ENCODE assay signal across 8 cellular contexts in the genomic region with DNA sequence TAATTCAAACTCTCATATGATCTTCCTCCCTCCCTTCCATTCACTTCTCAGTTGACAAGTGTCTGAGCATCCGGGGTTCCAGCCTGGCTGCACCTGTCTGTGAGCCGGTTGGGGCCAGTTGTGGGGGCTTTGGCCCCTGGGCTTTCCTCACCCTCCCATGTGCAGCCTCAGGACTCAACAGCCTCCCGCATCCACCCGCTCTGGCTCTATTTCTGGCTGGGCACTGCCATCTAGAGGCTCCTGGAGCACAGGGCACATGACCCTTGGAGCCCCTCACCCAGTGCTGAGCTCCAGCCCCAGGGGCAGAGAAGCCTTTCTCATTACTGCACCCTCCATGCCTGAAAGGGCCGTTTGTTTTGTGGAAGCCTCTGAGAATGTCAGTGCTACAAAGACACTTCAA. TPM values are rescaled to one million over a fixed set of nuclear protein-coding genes. Genes with fewer than 3 reads are reported as not detected.
DNase-seq lines count a peak whose midpoint lies in the region; ATAC-seq lines count a peak whose summit lies in the region.

No MANE protein-coding gene starts in this region.

- DNase-seq in NCI-H1436 (lab: John Stamatoyannopoulos, UW) (peak; percentile 70), NCI-H1436 treated with DMSO at 0.1 percent for 48 hours (lab: John Stamatoyannopoulos, UW) (no peak), NCI-H2196 treated with DMSO at 0.1 percent for 48 hours (lab: John Stamatoyannopoulos, UW; ENCODE audit: unreplicated experiment) (peak; percentile 21), mucosa of gallbladder (ENCODE audit: low spot score) (peak; percentile 22)
- peak; percentile 75 for DNase-seq in activated CD4-positive, alpha-beta T cell treated with anti-CD3 and anti-CD28 coated beads for 48 hours
- DNase-seq in effector CD4-positive, alpha-beta T cell: peak; percentile 44
- DNase-seq in stimulated activated naive CD4-positive, alpha-beta T cell (lab: John Stamatoyannopoulos, UW): peak in 5 of 6 experiments; percentile 23 to 46 (median 39)

- ATAC-seq in HG02852 (IDR thresholded peaks at IDR 0.05; ENCODE audit: unreplicated experiment): peak; percentile 53

RNA-seq across cellular contexts. Expression of a gene that starts 43.3 kb away (rescaled TPM):
- 55.2 TPM for total RNA-seq in mucosa of gallbladder
